22 cellular contexts compared by ENCODE assay signal in genomic region chr6:119717942-119718341, GRCh38.
"Had no signal": no experiment of that assay in that cellular context is flagged by ENCODE, and none has a peak within 500 bp of the region (broad histone marks: within the 10 kb centered on the region; RNA-seq: fewer than 3 reads in every experiment).

No MANE protein-coding gene starts in this region.

- DNase-seq: activated CD4-positive, alpha-beta T cell treated with anti-CD3 and anti-CD28 coated beads, Interleukin-2, amount 10 ng/mL, durations not matched to agents 24 days and 14 days; activated CD8-positive, alpha-beta T cell treated with anti-CD3 and anti-CD28 coated beads for 36 hours; activated naive CD4-positive, alpha-beta T cell treated with anti-CD3 and anti-CD28 coated beads for 36 hours; activated naive CD8-positive, alpha-beta T cell treated with anti-CD3 and anti-CD28 coated beads, Interleukin-2, amount 50 U/mL, for 24 hours; activated T-cell treated with anti-CD3 and anti-CD28 coated beads, Interleukin-2, amount 50 U/mL, for 4 hours; anterior cingulate cortex; cerebellar nuclear complex; effector CD4-positive, alpha-beta T cell; midbrain; nephron progenitor cell; nucleus accumbens; right cardiac atrium; stimulated activated CD4-positive, alpha-beta T cell treated with anti-CD3 and anti-CD28 coated beads, Interleukin-15, amount 100 ng/mL, for 24 hours; stimulated activated CD4-positive, alpha-beta T cell treated with anti-CD3 and anti-CD28 coated beads, Interleukin-2, amount 100 ng/mL, for 48 hours; T1000 had no signal

- H3K27ac ChIP-seq: hepatocyte, skin epidermis, tibial nerve, vagina had no signal

- H3K36me3 ChIP-seq: tibial nerve, vagina had no signal

- H3K27ac Mint-ChIP-seq: activated CD4-positive, alpha-beta T cell treated with anti-CD3 and anti-CD28 coated beads, Interleukin-2, amount 10 ng/mL, durations not matched to agents 24 days and 14 days; activated CD8-positive, alpha-beta T cell treated with anti-CD3 and anti-CD28 coated beads for 36 hours; activated naive CD4-positive, alpha-beta T cell treated with anti-CD3 and anti-CD28 coated beads for 36 hours; activated naive CD8-positive, alpha-beta T cell treated with anti-CD3 and anti-CD28 coated beads, Interleukin-2, amount 50 U/mL, for 24 hours; brain; nephron progenitor cell; stimulated activated naive CD8-positive, alpha-beta T cell treated with anti-CD3 and anti-CD28 coated beads, Interleukin-15, Interleukin-2, amounts not matched to agents 100 ng/mL and 50 ng/mL, for 24 hours had no signal

- H3K4me2 ChIP-seq: hepatocyte had no signal

- H3K27me3 Mint-ChIP-seq: activated CD8-positive, alpha-beta T cell treated with anti-CD3 and anti-CD28 coated beads for 36 hours; activated naive CD8-positive, alpha-beta T cell treated with anti-CD3 and anti-CD28 coated beads, Interleukin-2, amount 50 U/mL, for 24 hours; brain; stimulated activated naive CD8-positive, alpha-beta T cell treated with anti-CD3 and anti-CD28 coated beads, Interleukin-15, Interleukin-2, amounts not matched to agents 100 ng/mL and 50 ng/mL, for 24 hours had no signal

- ATAC-seq: activated CD8-positive, alpha-beta T cell treated with anti-CD3 and anti-CD28 coated beads for 36 hours; activated naive CD8-positive, alpha-beta T cell treated with anti-CD3 and anti-CD28 coated beads, Interleukin-2, amount 50 U/mL, for 24 hours; activated T-cell treated with anti-CD3 and anti-CD28 coated beads, Interleukin-2, amount 50 U/mL, for 4 hours; right cardiac atrium had no signal

- H3K27me3 ChIP-seq: hepatocyte, tibial nerve, vagina had no signal

- H3K36me3 Mint-ChIP-seq: brain had no signal

- H3K4me1 ChIP-seq: tibial nerve, vagina had no signal

- H3K4me3 ChIP-seq: hepatocyte, lung, skin epidermis, tibial nerve, vagina had no signal

- H3K4me3 Mint-ChIP-seq: activated CD4-positive, alpha-beta T cell treated with anti-CD3 and anti-CD28 coated beads, Interleukin-2, amount 10 ng/mL, durations not matched to agents 24 days and 14 days; activated CD8-positive, alpha-beta T cell treated with anti-CD3 and anti-CD28 coated beads for 36 hours; activated naive CD4-positive, alpha-beta T cell treated with anti-CD3 and anti-CD28 coated beads for 36 hours; activated naive CD8-positive, alpha-beta T cell treated with anti-CD3 and anti-CD28 coated beads, Interleukin-2, amount 50 U/mL, for 24 hours; activated T-cell treated with anti-CD3 and anti-CD28 coated beads, Interleukin-2, amount 50 U/mL, for 4 hours; brain; nephron progenitor cell; stimulated activated naive CD8-positive, alpha-beta T cell treated with anti-CD3 and anti-CD28 coated beads, Interleukin-15, Interleukin-2, amounts not matched to agents 100 ng/mL and 50 ng/mL, for 24 hours had no signal

- H3K79me2 ChIP-seq: hepatocyte had no signal

- H3K9me3 Mint-ChIP-seq: activated CD4-positive, alpha-beta T cell treated with anti-CD3 and anti-CD28 coated beads, Interleukin-2, amount 10 ng/mL, durations not matched to agents 24 days and 14 days; activated CD8-positive, alpha-beta T cell treated with anti-CD3 and anti-CD28 coated beads for 36 hours; activated naive CD4-positive, alpha-beta T cell treated with anti-CD3 and anti-CD28 coated beads for 36 hours; activated naive CD8-positive, alpha-beta T cell treated with anti-CD3 and anti-CD28 coated beads, Interleukin-2, amount 50 U/mL, for 24 hours; activated T-cell treated with anti-CD3 and anti-CD28 coated beads, Interleukin-2, amount 50 U/mL, for 4 hours; stimulated activated naive CD8-positive, alpha-beta T cell treated with anti-CD3 and anti-CD28 coated beads, Interleukin-15, Interleukin-2, amounts not matched to agents 100 ng/mL and 50 ng/mL, for 24 hours had no signal

- H3K9me3 ChIP-seq: vagina had no signal
